In genomic region chr20:36128463-36129176, GRCh38 we compare ENCODE assay signal across 13 cellular contexts. TPM values are rescaled to one million over a fixed set of nuclear protein-coding genes. Genes with fewer than 3 reads are reported as not detected.
DNase-seq lines count a peak whose midpoint lies in the region; ATAC-seq and TF ChIP-seq lines count a peak whose summit lies in the region.
"Had no signal": no experiment of that assay in that cellular context is flagged by ENCODE, and none has a peak within 500 bp of the region (broad histone marks: within the 10 kb centered on the region; RNA-seq: fewer than 3 reads in every experiment).

No MANE protein-coding gene starts in this region.

- no peaks in the 10 kb centered on the region for H3K9me3 Mint-ChIP-seq in naive thymus-derived CD4-positive, alpha-beta T cell
- no peaks in the 10 kb centered on the region for H3K9me3 Mint-ChIP-seq in activated T-cell treated with anti-CD3 and anti-CD28 coated beads, Interleukin-2, amount 50 U/mL, for 4 hours
- H3K9me3 Mint-ChIP-seq: mesothelial cell of epicardium had no signal

- dilution Hi-C loops in IMR-90 (cut with HindIII; ENCODE audit: low sequenced_read_pairs, unreplicated experiment) = no loop called here
- dilution Hi-C loops in mammary epithelial cell (cut with HindIII; ENCODE audit: low sequenced_read_pairs) = no loop called here

- no peak overlapping the region for H3K56ac ChIP-seq in IMR-90 (ENCODE audit: extremely low read depth, insufficient read depth, low read length)

- CTCF ChIA-PET in IMR-90 (lab: Yijun Ruan, JAX) (interaction anchor here (0.9 to 1.2 kb wide), 4 partner anchors 8 to 137 kb away, joined by 3 to 5 read pairs (median 3); no protein-coding TSS in a partner anchor), mammary epithelial cell (lab: Charles Lee; ENCODE audit: low non-redundant PET) (no interaction called here)
- CTCF ChIA-PET in naive thymus-derived CD4-positive, alpha-beta T cell (lab: Charles Lee) = interaction anchor here (1.3 kb wide), 1 partner anchor 136 kb away, joined by 4 read pairs; no protein-coding TSS in a partner anchor

- H3K9me3 ChIP-seq in IMR-90 (ENCODE audit: control insufficient read depth, insufficient read depth, low read length) (no peaks in the 10 kb centered on the region), mammary epithelial cell (replicated peaks; ENCODE audit: insufficient read depth, low read length) (no peaks in the 10 kb centered on the region)
- H3K9me3 ChIP-seq in naive thymus-derived CD4-positive, alpha-beta T cell (ENCODE audit: control insufficient read depth in 2 of 3, low read length in 3 of 3) = no peaks in the 10 kb centered on the region
- H3K9me3 ChIP-seq: heart right ventricle, right atrium auricular region had no signal

- H2BK5ac ChIP-seq in IMR-90 (ENCODE audit: low read depth, low read length, poor library complexity, severe bottlenecking) = no peak overlapping the region

- no peak overlapping the region for H3K14ac ChIP-seq in IMR-90 (replicated peaks; ENCODE audit: low read depth, low read length)

- POLR2A ChIA-PET in IMR-90 (lab: Charles Lee; ENCODE audit: unreplicated experiment) = no interaction called here
- POLR2A ChIA-PET in naive thymus-derived CD4-positive, alpha-beta T cell (lab: Charles Lee) = no interaction called here

- H3K4me2 ChIP-seq in IMR-90 (ENCODE audit: low read depth, low read length) (no peak overlapping the region), mammary epithelial cell (ENCODE audit: insufficient read depth, low read depth, low read length) (no peak overlapping the region)

- peak; percentile 88 for DNase-seq in AG10803 (ENCODE audit: low read depth)
- peak; percentile 85 for DNase-seq in IMR-90
- peak; percentile 46 for DNase-seq in mammary epithelial cell
- DNase-seq in naive thymus-derived CD4-positive, alpha-beta T cell = no peak
- no peak for DNase-seq in activated naive CD4-positive, alpha-beta T cell (lab: John Stamatoyannopoulos, UW)
- no peak for DNase-seq in stimulated activated CD4-positive, alpha-beta T cell treated with anti-CD3 and anti-CD28 coated beads, Interleukin-15, amount 100 ng/mL, for 24 hours
- DNase-seq in KBM-7 = no peak
- DNase-seq in activated T-cell treated with anti-CD3 and anti-CD28 coated beads, Interleukin-2, amount 50 U/mL, for 4 hours = no peak
- DNase-seq: activated T-cell treated with anti-CD3 and anti-CD28 coated beads, Interleukin-2, amount 50 U/mL, for 1 hour; heart right ventricle; NCI-H2029 treated with DMSO at 0.1 percent for 48 hours had no signal

- no peak overlapping the region for H3K4me3 Mint-ChIP-seq in naive thymus-derived CD4-positive, alpha-beta T cell
- no peak overlapping the region for H3K4me3 Mint-ChIP-seq in activated T-cell treated with anti-CD3 and anti-CD28 coated beads, Interleukin-2, amount 50 U/mL, for 4 hours
- H3K4me3 Mint-ChIP-seq: mesothelial cell of epicardium had no signal

- no peaks in the 10 kb centered on the region for H3K79me2 ChIP-seq in mammary epithelial cell (ENCODE audit: insufficient read depth, low read length)

- ATAC-seq in IMR-90 (ENCODE audit: low read depth) = peak; percentile 91
- ATAC-seq in naive thymus-derived CD4-positive, alpha-beta T cell = peak; percentile 36
- ATAC-seq in activated T-cell treated with anti-CD3 and anti-CD28 coated beads, Interleukin-2, amount 50 U/mL, for 4 hours = no peak

- no peak overlapping the region for H3K27ac ChIP-seq in IMR-90 (ENCODE audit: insufficient read depth, low read length)
- no peak overlapping the region for H3K27ac ChIP-seq in mammary epithelial cell (ENCODE audit: insufficient read depth, low read depth, low read length)
- H3K27ac ChIP-seq in naive thymus-derived CD4-positive, alpha-beta T cell (ENCODE audit: low read depth, low read length) = no peak overlapping the region
- H3K27ac ChIP-seq: heart right ventricle, right atrium auricular region had no signal

- in situ Hi-C loops in IMR-90 (cut with MboI; ENCODE audit: low sequenced_read_pairs) (loop anchor here (25.0 kb wide), 1 partner anchor 366 kb away; the partner anchor contains the start of gene PHF20), mammary epithelial cell (cut with MboI; ENCODE audit: low sequenced_read_pairs in 2 of 2) (no loop called here), KBM-7 (cut with MboI; ENCODE audit: low pct_unique_long_range_greater_than_20kb, low sequenced_read_pairs) (no loop called here)

- no peak overlapping the region for H4K8ac ChIP-seq in IMR-90 (ENCODE audit: low read depth in 2 of 2, low read length in 2 of 2)

- H3K36me3 ChIP-seq in IMR-90 (ENCODE audit: control insufficient read depth, insufficient read depth, low read length) (no peaks in the 10 kb centered on the region), mammary epithelial cell (ENCODE audit: insufficient read depth, low read length) (no peaks in the 10 kb centered on the region)
- H3K36me3 ChIP-seq in naive thymus-derived CD4-positive, alpha-beta T cell (ENCODE audit: control insufficient read depth in 2 of 3, insufficient read depth in 3 of 3, low read length in 3 of 3) = no peaks in the 10 kb centered on the region
- H3K36me3 ChIP-seq: heart right ventricle, right atrium auricular region had no signal

- H3K4me1 ChIP-seq in IMR-90 (ENCODE audit: control insufficient read depth, insufficient read depth, low read length) (peaks cover 10% of the 10 kb centered on the region), mammary epithelial cell (ENCODE audit: insufficient read depth, low read length) (peaks cover 9% of the 10 kb centered on the region)
- no peaks in the 10 kb centered on the region for H3K4me1 ChIP-seq in naive thymus-derived CD4-positive, alpha-beta T cell (ENCODE audit: control insufficient read depth in 2 of 2, insufficient read depth in 2 of 2, low read length in 2 of 2)

- no peak overlapping the region for H4K5ac ChIP-seq in IMR-90 (ENCODE audit: low read depth, low read length)

- 17% methylated on average over 2 of the region's 3 CpGs; no CpG with 5 or more reads in 1 of the 2 experiments for WGBS in IMR-90 (ENCODE audit: extremely low coverage in 2 of 2, insufficient read length in 1 of 2), 2 experiments
- 51% methylated on average over 2 of the region's 3 CpGs for WGBS in mammary epithelial cell (ENCODE audit: low coverage, missing lambda C conversion rate)

- peaks cover 0 to 6% (median 0%) of the 10 kb centered on the region in 5 donors for H3K27me3 Mint-ChIP-seq in naive thymus-derived CD4-positive, alpha-beta T cell
- H3K27me3 Mint-ChIP-seq in activated T-cell treated with anti-CD3 and anti-CD28 coated beads, Interleukin-2, amount 50 U/mL, for 4 hours (ENCODE audit: low read depth) = peaks cover 5% of the 10 kb centered on the region

- H2AK9ac ChIP-seq in IMR-90 (replicated peaks; ENCODE audit: low read depth, low read length, poor library complexity) = peak overlapping the region; percentile 57

- no peak overlapping the region for H2BK15ac ChIP-seq in IMR-90 (ENCODE audit: low read depth, low read length)

- peaks cover 7% of the 10 kb centered on the region for H3K9me1 ChIP-seq in IMR-90 (ENCODE audit: insufficient read depth, low read length)

- BruUV-seq in IMR-90 (replicated peaks; lab: Mats Ljungman, UMichigan) (no TSS peak), mammary epithelial cell (replicated peaks; lab: Mats Ljungman, UMichigan) (no TSS peak)

- no peak overlapping the region for H2BK120ac ChIP-seq in IMR-90 (ENCODE audit: low read depth, low read length)

- H3K4me3 ChIP-seq in AG10803 (ENCODE audit: low read length) (no peak overlapping the region), IMR-90 (ENCODE audit: insufficient read depth, low read depth, low read length) (no peak overlapping the region), mammary epithelial cell (replicated peaks in 1 of 3; ENCODE audit: insufficient read depth in 1 of 3, low read depth in 2 of 3, low read length in 3 of 3) (no peak overlapping the region)
- no peak overlapping the region for H3K4me3 ChIP-seq in naive thymus-derived CD4-positive, alpha-beta T cell (ENCODE audit: low read length)
- H3K4me3 ChIP-seq: heart right ventricle, right atrium auricular region had no signal

- H3K4ac ChIP-seq in IMR-90 (ENCODE audit: low read depth, low read length) = peak overlapping the region; percentile 40; the same call in 1 of the 2 replicates

- H3K27me3 ChIP-seq in IMR-90 (ENCODE audit: control insufficient read depth, insufficient read depth, low read length) (no peaks in the 10 kb centered on the region), mammary epithelial cell (ENCODE audit: insufficient read depth, low read length) (no peaks in the 10 kb centered on the region)
- no peaks in the 10 kb centered on the region for H3K27me3 ChIP-seq in naive thymus-derived CD4-positive, alpha-beta T cell (ENCODE audit: control insufficient read depth in 2 of 2, insufficient read depth in 2 of 2, low read length in 2 of 2)
- H3K27me3 ChIP-seq: heart right ventricle, right atrium auricular region had no signal

- H3K36me3 Mint-ChIP-seq in naive thymus-derived CD4-positive, alpha-beta T cell = no peaks in the 10 kb centered on the region
- H3K36me3 Mint-ChIP-seq in activated T-cell treated with anti-CD3 and anti-CD28 coated beads, Interleukin-2, amount 50 U/mL, for 4 hours (ENCODE audit: insufficient read depth) = no peaks in the 10 kb centered on the region
- H3K36me3 Mint-ChIP-seq: mesothelial cell of epicardium had no signal

- TF ChIP-seq CTCF in AG10803 (conservative IDR thresholded peaks at IDR 0.05; ENCODE audit: low read length) = no peak
- TF ChIP-seq CTCF in IMR-90 (conservative IDR thresholded peaks at IDR 0.05; ENCODE audit: low read depth, low read length) = no peak
- no peak for TF ChIP-seq CTCF in mammary epithelial cell (conservative IDR thresholded peaks at IDR 0.05 in 1 of 2, IDR thresholded peaks at IDR 0.05 in 1 of 2; ENCODE audit: extremely low read depth in 1 of 2, insufficient read depth in 1 of 2, low read depth in 1 of 2, low read length in 2 of 2)

- H4K91ac ChIP-seq in IMR-90 (ENCODE audit: insufficient read depth, low read depth, low read length) = no peak overlapping the region

- H3K18ac ChIP-seq in IMR-90 (ENCODE audit: low read depth, low read length) = no peak overlapping the region

- H3K79me1 ChIP-seq in IMR-90 (ENCODE audit: low read depth in 1 of 2, low read length in 2 of 2) = no peaks in the 10 kb centered on the region

- TF ChIP-seq RAD21 in IMR-90 (IDR thresholded peaks at IDR 0.05; ENCODE audit: low read length) = no peak

- no peak overlapping the region for H2BK20ac ChIP-seq in IMR-90 (ENCODE audit: low read depth, low read length)

- intact Hi-C loops in IMR-90 (cut with micrococcal nuclease) (no loop called here), mammary epithelial cell (cut with micrococcal nuclease) (no loop called here)
- intact Hi-C loops in naive thymus-derived CD4-positive, alpha-beta T cell (cut with micrococcal nuclease) = no loop called here

- H3K23ac ChIP-seq in IMR-90 (ENCODE audit: low read depth, low read length) = no peak overlapping the region

- no peak for TF ChIP-seq POLR2A in IMR-90 (IDR thresholded peaks at IDR 0.05; ENCODE audit: low read depth, low read length)

- H2AK5ac ChIP-seq in IMR-90 (ENCODE audit: low read depth, low read length) = 0 out of 2 replicates have a peak overlapping the region, but pooled peaks have one; percentile 36

- no peaks in the 10 kb centered on the region for H3K4me1 Mint-ChIP-seq in naive thymus-derived CD4-positive, alpha-beta T cell
- H3K4me1 Mint-ChIP-seq in activated T-cell treated with anti-CD3 and anti-CD28 coated beads, Interleukin-2, amount 50 U/mL, for 4 hours (ENCODE audit: low read depth) = no peaks in the 10 kb centered on the region
- H3K4me1 Mint-ChIP-seq: mesothelial cell of epicardium had no signal

- no peak overlapping the region for H3K27ac Mint-ChIP-seq in naive thymus-derived CD4-positive, alpha-beta T cell
- H3K27ac Mint-ChIP-seq: mesothelial cell of epicardium had no signal

- H3K9ac ChIP-seq in IMR-90 (ENCODE audit: low read depth, low read length) (no peak overlapping the region), mammary epithelial cell (ENCODE audit: insufficient read depth, low read length) (no peak overlapping the region)

- H2AFZ ChIP-seq in IMR-90 (replicated peaks; ENCODE audit: low read length, poor library complexity) (no peak overlapping the region), mammary epithelial cell (ENCODE audit: low read depth, low read length) (no peak overlapping the region)

- H4K20me1 ChIP-seq in IMR-90 (ENCODE audit: insufficient read depth, low read length) (no peaks in the 10 kb centered on the region; the same call in 1 of the 2 replicates), mammary epithelial cell (ENCODE audit: insufficient read depth, low read length) (no peaks in the 10 kb centered on the region)

RNA-seq across cellular contexts. Expression of gene EPB41L1, which starts 25.9 kb away (rescaled TPM):
- total RNA-seq in IMR-90 (2012; rRNA removed) (12.5 and 13.9 TPM in 2 replicates), mammary epithelial cell (10 to 100 TPM; 14.4 to 29.7 TPM)
- polyA plus RNA-seq in IMR-90 (2012; rRNA removed) (33.6 and 33.7 TPM in 2 replicates), mammary epithelial cell (8.9 TPM)
- 25.6 and 29.3 TPM in 2 replicates for polyA plus RNA-seq in IMR-90 (2012; cell fraction: cytosol; rRNA removed)
- 15.7 and 18.4 TPM in 2 replicates for polyA plus RNA-seq in IMR-90 (2012; cell fraction: nucleus; rRNA removed; ENCODE audit: low replicate concordance)
- 27.8 TPM for polyA minus RNA-seq in mammary epithelial cell
- under 1 TPM in 4 of 5 experiments, not detected in 1; 0.05 to 0.81 (median 0.74) TPM for total RNA-seq in naive thymus-derived CD4-positive, alpha-beta T cell
- polyA plus RNA-seq in naive thymus-derived CD4-positive, alpha-beta T cell = under 1 TPM in 1 of 2 donors, not detected in 1; 0.08 TPM
- total RNA-seq in activated T-cell treated with anti-CD3 and anti-CD28 coated beads, Interleukin-2, amount 50 U/mL, for 4 hours = under 1 TPM; 0.22 to 0.50 (median 0.33) TPM

Comparison
In these comparisons a context has a peak if more than half of its experiments do, and no peak if none do; other contexts are left out.
1. DNase-seq: peak in AG10803 (single experiment), IMR-90 (single experiment) and mammary epithelial cell (single experiment); none in naive thymus-derived CD4-positive, alpha-beta T cell (0 of 9), activated naive CD4-positive, alpha-beta T cell (0 of 4), stimulated activated CD4-positive, alpha-beta T cell treated with anti-CD3 and anti-CD28 coated beads, Interleukin-15, amount 100 ng/mL, for 24 hours (single experiment), KBM-7 (single experiment) and activated T-cell treated with anti-CD3 and anti-CD28 coated beads, Interleukin-2, amount 50 U/mL, for 4 hours (single experiment).
2. ATAC-seq: peak in IMR-90 (single experiment) and naive thymus-derived CD4-positive, alpha-beta T cell (single experiment); none in activated T-cell treated with anti-CD3 and anti-CD28 coated beads, Interleukin-2, amount 50 U/mL, for 4 hours (0 of 2).